1 cellular context compared by ENCODE assay signal in genomic region chr9:130680836-130681768, GRCh38.
TF ChIP-seq lines count a peak whose summit lies in the region.

No MANE protein-coding gene starts in this region.

TF ChIP-seq in K562, 482 proteins besides CTCF, POLR2A, EP300 and RAD21 (continued from another document and continues in another):
- TF ChIP-seq RB1 (IDR thresholded peaks at IDR 0.05; ENCODE audit: low read depth), result peak; percentile 68
- TF ChIP-seq TRIM24 (IDR thresholded peaks at IDR 0.05), result 0 out of 4 replicates have a peak, but pooled peaks of 1 of the 2 experiments have one; percentile 26
- peak; percentile 72; the same call in 1 of the 2 replicates for TF ChIP-seq EP400 (IDR thresholded peaks at IDR 0.05)
- peak; percentile 92 for TF ChIP-seq MEIS2 (IDR thresholded peaks at IDR 0.05; ENCODE audit: partially characterized antibody)
- TF ChIP-seq ZNF175 (CRISPR knock-in tag; IDR thresholded peaks at IDR 0.05; ENCODE audit: low read depth), result no peak
- TF ChIP-seq ZBTB11 (CRISPR knock-in tag; IDR thresholded peaks at IDR 0.05), result peak in 1 of 3 experiments; percentile 62; a peak in 1 of 6 replicates
- peak; percentile 93 for TF ChIP-seq MGA (IDR thresholded peaks at IDR 0.05)
- no peak for TF ChIP-seq ZFP36 (IDR thresholded peaks at IDR 0.05; ENCODE audit: low read depth, low read length, partially characterized antibody)
- TF ChIP-seq IRF1 (CRISPR knock-in tag; IDR thresholded peaks at IDR 0.05; ENCODE audit: borderline replicate concordance), result peak; percentile 71; the same call in 1 of the 2 replicates
- TF ChIP-seq ETV6 (IDR thresholded peaks at IDR 0.05; ENCODE audit: borderline replicate concordance in 1 of 2, low read depth in 2 of 2, low read length in 1 of 2), result no peak
- peak; percentile 93; the same call in 1 of the 2 replicates for TF ChIP-seq ETV6 (CRISPR knock-in tag; IDR thresholded peaks at IDR 0.05; ENCODE audit: borderline replicate concordance)
- TF ChIP-seq ELK1 (CRISPR knock-in tag; IDR thresholded peaks at IDR 0.05), result no peak
- no peak for TF ChIP-seq SAP30 (IDR thresholded peaks at IDR 0.05; ENCODE audit: borderline replicate concordance, insufficient read depth, low read depth, low read length, poor library complexity, severe bottlenecking)
- TF ChIP-seq MAX (CRISPR knock-in tag; IDR thresholded peaks at IDR 0.05), result peak; percentile 99
- peak; percentile 77; the same call in 1 of the 2 replicates for TF ChIP-seq DMBX1 (CRISPR knock-in tag; IDR thresholded peaks at IDR 0.05; ENCODE audit: borderline replicate concordance)
- peak; percentile 42; the same call in 1 of the 2 replicates for TF ChIP-seq PKNOX1 (IDR thresholded peaks at IDR 0.05)
- TF ChIP-seq NR1H2 (CRISPR knock-in tag; IDR thresholded peaks at IDR 0.05), result peak; percentile 72; the same call in 1 of the 2 replicates
- TF ChIP-seq CHD2 (IDR thresholded peaks at IDR 0.05; ENCODE audit: low read depth, low read length), result no peak
- 0 out of 2 replicates have a peak, but pooled peaks have one; percentile 6 for TF ChIP-seq KDM2B (CRISPR knock-in tag; IDR thresholded peaks at IDR 0.05)
- TF ChIP-seq ZNF431 (CRISPR knock-in tag; IDR thresholded peaks at IDR 0.05), result peak; percentile 88
- peak; percentile 77; the same call in 1 of the 2 replicates for TF ChIP-seq ZBTB9 (CRISPR knock-in tag; IDR thresholded peaks at IDR 0.05)
- no peak for TF ChIP-seq CREB3 (tag; conservative IDR thresholded peaks at IDR 0.05; ENCODE audit: low read depth)
- peak; percentile 84 for TF ChIP-seq ZBTB33 (CRISPR knock-in tag; IDR thresholded peaks at IDR 0.05)
- no peak for TF ChIP-seq SMAD2 (IDR thresholded peaks at IDR 0.05; ENCODE audit: low read depth, low read length)
- TF ChIP-seq NFRKB (IDR thresholded peaks at IDR 0.05; ENCODE audit: low read depth), result no peak
- no peak for TF ChIP-seq THRA (IDR thresholded peaks at IDR 0.05)
- TF ChIP-seq NFXL1 (CRISPR knock-in tag; IDR thresholded peaks at IDR 0.05), result no peak
